Comparison of ENCODE assay signal across 14 cellular contexts in genomic region chr18:9867454-9867732, GRCh38. TPM values are rescaled to one million over a fixed set of nuclear protein-coding genes. Genes with fewer than 3 reads are reported as not detected.
DNase-seq lines count a peak whose midpoint lies in the region; ATAC-seq and TF ChIP-seq lines count a peak whose summit lies in the region.
"Had no signal": no experiment of that assay in that cellular context is flagged by ENCODE, and none has a peak within 500 bp of the region (broad histone marks: within the 10 kb centered on the region; RNA-seq: fewer than 3 reads in every experiment).

No MANE protein-coding gene starts in this region.

- H3K27ac ChIP-seq in PC-9 = peak overlapping the region; percentile 93
- H3K27ac ChIP-seq in epithelial cell of prostate = peak overlapping the region; percentile 73
- H3K27ac ChIP-seq in lower lobe of right lung = no peak overlapping the region
- H3K27ac ChIP-seq: C4-2B had no signal

- POLR2A ChIA-PET in PC-9 (lab: Charles Lee; ENCODE audit: unreplicated experiment) (no interaction called here), WTC11 (lab: Charles Lee) (no interaction called here)

- H3K4me2 ChIP-seq in PC-9 = peak overlapping the region; percentile 39
- H3K4me2 ChIP-seq: A549 had no signal

- no peak overlapping the region for H3K27ac Mint-ChIP-seq in WTC11
- H3K27ac Mint-ChIP-seq: CD4-positive, alpha-beta memory T cell; HFFc6 had no signal

- H3K79me2 ChIP-seq in PC-9 (ENCODE audit: low read depth) = no peaks in the 10 kb centered on the region

- no peaks in the 10 kb centered on the region for H3K36me3 ChIP-seq in PC-9 (ENCODE audit: low read depth)
- H3K36me3 ChIP-seq in lower lobe of right lung = no peaks in the 10 kb centered on the region
- H3K36me3 ChIP-seq: BE2C had no signal

- CTCF ChIA-PET in PC-9 (lab: Charles Lee) (interaction anchor here (0.7 kb wide), 1 partner anchor 67 kb away, joined by 7 read pairs; no protein-coding TSS in a partner anchor), WTC11 (lab: Charles Lee) (no interaction called here)

- peaks cover 51% of the 10 kb centered on the region for H3F3A ChIP-seq in PC-9 (ENCODE audit: insufficient read depth, low read depth)

- H3K4me1 ChIP-seq in PC-9 (replicated peaks; ENCODE audit: insufficient read depth) (peaks cover 50% of the 10 kb centered on the region), lower lobe of right lung (peaks cover 20% of the 10 kb centered on the region)

- H3K4me3 ChIP-seq in PC-9 (no peak overlapping the region), lower lobe of right lung (no peak overlapping the region)
- H3K4me3 ChIP-seq: A549 had no signal

- ATAC-seq in lower lobe of right lung (peak; percentile 63 to 65), GM18502 (IDR thresholded peaks at IDR 0.05; ENCODE audit: poor library complexity, unreplicated experiment) (no peak), WTC11 (no peak)
- ATAC-seq: A549 had no signal

- H3K4me3 Mint-ChIP-seq in WTC11 = no peak overlapping the region
- H3K4me3 Mint-ChIP-seq: CD4-positive, alpha-beta memory T cell; HFFc6 had no signal

- H3K27me3 ChIP-seq in PC-9 (ENCODE audit: insufficient read depth, low read depth) = no peaks in the 10 kb centered on the region
- H3K27me3 ChIP-seq in lower lobe of right lung (ENCODE audit: low read depth) = no peaks in the 10 kb centered on the region
- H3K27me3 ChIP-seq: BE2C had no signal

- no peak for DNase-seq in PC-9
- DNase-seq in epithelial cell of prostate (ENCODE audit: low read depth, low spot score) = no peak
- DNase-seq in lower lobe of right lung = no peak
- DNase-seq in WTC11 (ENCODE audit: low spot score) = no peak
- DNase-seq in activated gamma-delta T cell (lab: John Stamatoyannopoulos, UW) = no peak
- DNase-seq: BE2C; CD4-positive, alpha-beta memory T cell; DND-41; GDM1; HCEC 1CT; HFFc6 had no signal

- no TSS peak for BruUV-seq in PC-9 (replicated peaks; lab: Mats Ljungman, UMichigan)

- peaks cover 25% of the 10 kb centered on the region for H3K36me3 Mint-ChIP-seq in WTC11

- intact Hi-C loops in PC-9 (cut with micrococcal nuclease; ENCODE audit: unreplicated experiment) (no loop called here), lower lobe of right lung (cut with DNase I) (no loop called here)

- TF ChIP-seq CTCF in PC-9 (conservative IDR thresholded peaks at IDR 0.05) (no peak), lower lobe of right lung (IDR thresholded peaks at IDR 0.05) (no peak), WTC11 (IDR thresholded peaks at IDR 0.05) (no peak)

- peaks cover 30% of the 10 kb centered on the region for H3K4me1 Mint-ChIP-seq in WTC11

- H3K9me2 ChIP-seq in PC-9 (ENCODE audit: insufficient read depth) = no peaks in the 10 kb centered on the region

- H3K9me3 ChIP-seq in PC-9 (ENCODE audit: insufficient read depth, low read depth) = peaks cover 16% of the 10 kb centered on the region
- H3K9me3 ChIP-seq in lower lobe of right lung = peaks cover 9% of the 10 kb centered on the region
- H3K9me3 ChIP-seq: BE2C had no signal

- H3K9me3 Mint-ChIP-seq in WTC11 = peaks cover 27% of the 10 kb centered on the region

- no peak overlapping the region for H2AFZ ChIP-seq in PC-9

- no peaks in the 10 kb centered on the region for H4K20me1 ChIP-seq in PC-9 (ENCODE audit: insufficient read depth)

- peaks cover 8% of the 10 kb centered on the region; the same call in 1 of the 2 replicates for H3K27me3 Mint-ChIP-seq in WTC11 (ENCODE audit: low read depth)

TF ChIP-seq in WTC11, 78 proteins besides CTCF, POLR2A, EP300 and RAD21:
- TF ChIP-seq JAZF1 (CRISPR knock-in tag; IDR thresholded peaks at IDR 0.05) (no peak), E2F1 (CRISPR knock-in tag; IDR thresholded peaks at IDR 0.05) (no peak), ATF6 (CRISPR knock-in tag; IDR thresholded peaks at IDR 0.05) (no peak), TP53 (CRISPR knock-in tag; IDR thresholded peaks at IDR 0.05) (no peak), AFF4 (CRISPR knock-in tag; IDR thresholded peaks at IDR 0.05; ENCODE audit: borderline replicate concordance) (no peak), CREB1 (CRISPR knock-in tag; IDR thresholded peaks at IDR 0.05) (no peak), EMX1 (CRISPR knock-in tag; IDR thresholded peaks at IDR 0.05) (no peak), MLX (CRISPR knock-in tag; IDR thresholded peaks at IDR 0.05) (no peak)

RNA-seq across cellular contexts. Expression of gene TXNDC2, which starts 18.4 kb away (rescaled TPM):
- total RNA-seq in PC-9 (2021) = 0.11 TPM in 1 of 2 replicates, not detected in the other
- total RNA-seq in lower lobe of right lung = 0.12 TPM
- total RNA-seq in WTC11 (2021) = 0.09 to 0.26 TPM (median 0.14 TPM) in 3 replicates
- total RNA-seq: CD4-positive, alpha-beta memory T cell had no signal

RNA-seq across cellular contexts. Expression of gene VAPA, which starts 46.4 kb away (rescaled TPM):
- total RNA-seq in PC-9 (2021) (340 and 359 TPM in 2 replicates), lower lobe of right lung (235 TPM), WTC11 (2021) (137 to 142 TPM (median 137 TPM) in 3 replicates)

Comparison
In these comparisons a context has a peak if more than half of its experiments do, and no peak if none do; other contexts are left out.
1. ATAC-seq: peak in lower lobe of right lung (2 of 2); none in GM18502 (single experiment) and WTC11 (single experiment).